8 cellular contexts compared by ENCODE assay signal in genomic region chrX:53481816-53482485, GRCh38. TPM values are rescaled to one million over a fixed set of nuclear protein-coding genes. Genes with fewer than 3 reads are reported as not detected.
DNase-seq lines count a peak whose midpoint lies in the region; TF ChIP-seq lines count a peak whose summit lies in the region.

No MANE protein-coding gene starts in this region.

- no peaks in the 10 kb centered on the region for H3K36me3 ChIP-seq in brain microvascular endothelial cell (replicated peaks)
- no peaks in the 10 kb centered on the region for H3K36me3 ChIP-seq in kidney epithelial cell (ENCODE audit: control insufficient read depth, insufficient read depth, low read length)

- no peak overlapping the region for H3K4me3 ChIP-seq in brain microvascular endothelial cell (ENCODE audit: low read depth, low read length)
- no peak overlapping the region for H3K4me3 ChIP-seq in kidney epithelial cell (ENCODE audit: low read depth, low read length)

- H3K27me3 ChIP-seq in brain microvascular endothelial cell (replicated peaks) (no peaks in the 10 kb centered on the region), kidney epithelial cell (ENCODE audit: control insufficient read depth, insufficient read depth, low read length) (peaks cover 5% of the 10 kb centered on the region)

- in situ Hi-C loops in brain microvascular endothelial cell (cut with HindIII; ENCODE audit: low pct_ligation_motif_present, low sequenced_read_pairs), result no loop called here

- peak; percentile 83 for TF ChIP-seq CTCF in brain microvascular endothelial cell (IDR thresholded peaks at IDR 0.05; ENCODE audit: low read depth, low read length, missing control alignments)
- TF ChIP-seq CTCF in kidney epithelial cell (IDR thresholded peaks at IDR 0.05; ENCODE audit: insufficient read depth, low read length, poor library complexity, severe bottlenecking), result peak; percentile 83

- no peak overlapping the region for H3K27ac ChIP-seq in brain microvascular endothelial cell

- DNase-seq in DMS 273 (lab: John Stamatoyannopoulos, UW; ENCODE audit: unreplicated experiment) (peak; percentile 80), DMS 273 treated with DMSO at 0.1 percent for 48 hours (lab: John Stamatoyannopoulos, UW) (no peak), NCI-H1694 (lab: John Stamatoyannopoulos, UW) (peak; percentile 69), T1000 (lab: John Stamatoyannopoulos, UW) (peak; percentile 19), brain microvascular endothelial cell (peak; percentile 61), kidney epithelial cell (ENCODE audit: low read depth) (peak; percentile 26), middle frontal gyrus (ENCODE audit: extremely low spot score, low spot score) (no peak)
- peak; percentile 13 to 22 for DNase-seq in stimulated activated CD4-positive, alpha-beta T cell treated with anti-CD3 and anti-CD28 coated beads, Interleukin-4, amount 100 ng/mL, for 48 hours (ENCODE audit: low read depth in 2 of 2)

RNA-seq across cellular contexts. Expression of gene HSD17B10, which starts 47.8 kb away (rescaled TPM):
- total RNA-seq in kidney epithelial cell, result 85.8 and 97.4 TPM in 2 replicates

RNA-seq across cellular contexts. Expression of gene RIBC1, which starts 59.3 kb away (rescaled TPM):
- 0.38 and 0.41 TPM in 2 replicates for total RNA-seq in kidney epithelial cell

RNA-seq across cellular contexts. Expression of gene SMC1A, which starts 59.5 kb away (rescaled TPM):
- 18.8 and 30.4 TPM in 2 replicates for total RNA-seq in kidney epithelial cell

Comparison
In these comparisons a context has a peak if more than half of its experiments do, and no peak if none do; other contexts are left out.
1. DNase-seq: peak in DMS 273 (single experiment), NCI-H1694 (single experiment), T1000 (single experiment), brain microvascular endothelial cell (single experiment), kidney epithelial cell (single experiment) and stimulated activated CD4-positive, alpha-beta T cell treated with anti-CD3 and anti-CD28 coated beads, Interleukin-4, amount 100 ng/mL, for 48 hours (2 of 2); none in DMS 273 treated with DMSO at 0.1 percent for 48 hours (single experiment) and middle frontal gyrus (single experiment).